1 cellular context compared by ENCODE assay signal in the genomic region with DNA sequence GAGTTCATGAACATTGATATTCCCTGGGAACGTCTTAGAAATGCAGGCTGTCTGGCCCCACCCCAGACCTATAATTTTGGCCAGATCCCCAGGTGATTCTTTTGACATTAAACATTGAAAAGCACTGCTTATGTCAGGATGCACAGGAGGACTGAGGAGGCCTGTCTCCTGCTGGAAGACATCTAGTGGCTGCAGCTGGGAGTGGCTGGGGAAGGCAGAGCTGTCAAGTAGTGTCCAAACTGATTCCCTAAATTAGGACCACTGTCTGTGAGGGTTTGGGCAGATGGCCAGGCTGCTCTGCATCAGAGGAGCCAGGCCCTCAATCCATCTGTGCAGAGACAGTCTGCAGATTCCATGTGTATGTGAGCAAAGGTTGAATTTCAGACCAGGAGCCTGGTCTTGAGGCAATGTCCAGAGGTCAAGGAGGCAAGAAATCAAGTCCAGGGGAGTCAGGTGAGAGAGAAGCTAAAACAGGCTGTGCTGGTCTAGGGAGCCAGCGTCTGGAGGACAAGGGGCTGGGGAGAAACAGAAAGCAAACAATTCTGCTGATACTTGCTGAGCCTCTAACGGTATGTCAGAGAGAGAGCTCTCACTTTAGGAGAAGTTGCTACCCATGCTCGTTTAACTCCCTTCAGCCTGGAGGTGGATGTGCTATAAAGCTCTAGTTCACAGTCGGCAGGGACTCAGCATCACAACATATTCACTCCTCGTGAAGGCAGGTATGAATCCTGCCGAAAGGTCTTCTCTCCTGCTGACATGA.
TF ChIP-seq lines count a peak whose summit lies in the region.

No MANE protein-coding gene starts in this region.

TF ChIP-seq in IMR-90, 13 proteins besides CTCF, POLR2A, EP300 and RAD21:
- TF ChIP-seq, protein P1, sequence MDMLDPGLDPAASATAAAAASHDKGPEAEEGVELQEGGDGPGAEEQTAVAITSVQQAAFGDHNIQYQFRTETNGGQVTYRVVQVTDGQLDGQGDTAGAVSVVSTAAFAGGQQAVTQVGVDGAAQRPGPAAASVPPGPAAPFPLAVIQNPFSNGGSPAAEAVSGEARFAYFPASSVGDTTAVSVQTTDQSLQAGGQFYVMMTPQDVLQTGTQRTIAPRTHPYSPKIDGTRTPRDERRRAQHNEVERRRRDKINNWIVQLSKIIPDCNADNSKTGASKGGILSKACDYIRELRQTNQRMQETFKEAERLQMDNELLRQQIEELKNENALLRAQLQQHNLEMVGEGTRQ (IDR thresholded peaks at IDR 0.05; ENCODE audit: low read depth, low read length), result no peak
- TF ChIP-seq SMC3 (IDR thresholded peaks at IDR 0.05; ENCODE audit: low read depth, low read length), result peak; percentile 60
- TF ChIP-seq RCOR1 (IDR thresholded peaks at IDR 0.05; ENCODE audit: insufficient replicate concordance, low read length), result no peak
